Comparison of ENCODE assay signal across 1 cellular context in the genomic region with DNA sequence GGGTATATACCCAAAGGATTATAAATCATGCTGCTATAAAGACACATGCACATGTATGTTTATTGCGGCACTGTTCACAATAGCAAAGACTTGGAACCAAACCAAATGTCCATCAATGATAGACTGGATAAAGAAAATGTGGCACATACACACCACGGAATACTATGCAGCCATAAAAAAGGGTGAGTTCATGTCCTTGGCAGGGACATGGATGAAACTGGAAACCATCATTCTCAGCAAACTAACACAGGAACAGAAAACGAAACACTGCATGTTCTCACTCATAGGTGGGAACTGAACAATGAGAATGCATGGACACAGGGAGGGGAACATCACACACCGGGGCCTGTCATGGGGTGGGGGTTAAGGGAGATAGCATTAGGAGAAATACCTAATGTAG.
TF ChIP-seq lines count a peak whose summit lies in the region.
"Not testable (repeated sequence)": the region's sequence is repeated elsewhere in the genome, so short reads cannot be mapped to it uniquely, and the experiment has no call there.

No MANE protein-coding gene starts in this region.

- CTCF ChIA-PET in HEK293 (lab: Yijun Ruan, JAX), result not testable (repeated sequence)

- not testable (repeated sequence) for H3K36me3 ChIP-seq in HEK293 (ENCODE audit: control insufficient read depth in 2 of 2, insufficient read depth in 1 of 2, low read length in 2 of 2)

- POLR2A ChIA-PET in HEK293 (lab: Yijun Ruan, JAX), result not testable (repeated sequence)

- not testable (repeated sequence) for H3K9me3 ChIP-seq in HEK293 (ENCODE audit: control insufficient read depth, insufficient read depth, low read depth, low read length)

- not testable (repeated sequence) for TF ChIP-seq CTCF in HEK293 (tag by site-specific recombination; IDR thresholded peaks at IDR 0.05)

- H3K4me3 ChIP-seq in HEK293 (ENCODE audit: low read depth, low read length), result not testable (repeated sequence)

- not testable (repeated sequence) for H3K27ac ChIP-seq in HEK293 (ENCODE audit: extremely low read depth, low read depth, low read length)

- H3K4me1 ChIP-seq in HEK293 (ENCODE audit: control insufficient read depth, insufficient read depth, low read length), result not testable (repeated sequence)

TF ChIP-seq in HEK293, 187 proteins besides CTCF, POLR2A, EP300 and RAD21:
- TF ChIP-seq ZNF146 (tag by site-specific recombination; IDR thresholded peaks at IDR 0.05), result peak; percentile 92
- TF ChIP-seq ZNF202 (tag by site-specific recombination; IDR thresholded peaks at IDR 0.05; ENCODE audit: borderline replicate concordance), result peak; percentile 24; the same call in 1 of the 2 replicates
- TF ChIP-seq, protein P1, sequence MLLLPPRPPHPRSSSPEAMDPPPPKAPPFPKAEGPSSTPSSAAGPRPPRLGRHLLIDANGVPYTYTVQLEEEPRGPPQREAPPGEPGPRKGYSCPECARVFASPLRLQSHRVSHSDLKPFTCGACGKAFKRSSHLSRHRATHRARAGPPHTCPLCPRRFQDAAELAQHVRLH (tag by site-specific recombination; IDR thresholded peaks at IDR 0.05), result peak; percentile 83
